In the genomic region with DNA sequence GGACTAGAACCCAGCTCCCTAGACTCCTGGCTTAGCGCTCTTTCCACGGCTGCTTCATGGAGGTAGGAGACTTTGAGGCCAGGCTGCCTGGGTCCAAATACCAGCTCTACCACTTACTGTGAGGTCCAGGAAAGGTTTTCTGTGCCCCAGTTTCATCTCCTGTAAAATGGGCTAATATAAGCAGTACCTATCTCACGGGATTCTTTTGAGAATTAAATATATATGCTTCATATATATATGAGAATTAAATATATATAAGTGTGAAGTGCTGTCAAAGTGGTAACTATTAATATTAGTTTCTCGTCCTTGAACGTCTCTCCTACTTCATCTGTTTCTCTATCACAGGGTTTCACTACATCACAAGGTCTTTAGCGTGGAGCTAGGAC, we compare ENCODE assay signal across 23 cellular contexts. TPM values are rescaled to one million over a fixed set of nuclear protein-coding genes. Genes with fewer than 3 reads are reported as not detected.
A peak's percentile ranks its signal among the peaks of the same experiment; 100 is the strongest.
DNase-seq lines count a peak whose midpoint lies in the region; ATAC-seq and TF ChIP-seq lines count a peak whose summit lies in the region.
"Had no signal": no experiment of that assay in that cellular context is flagged by ENCODE, and none has a peak within 500 bp of the region (broad histone marks: within the 10 kb centered on the region; RNA-seq: fewer than 3 reads in every experiment).

No MANE protein-coding gene starts in this region.

- H3K9ac ChIP-seq in duodenal mucosa (ENCODE audit: low read depth in 1 of 2, low read length in 2 of 2) = peak overlapping the region in 1 of 2 donors; percentile 28
- H3K9ac ChIP-seq: KMS-11 had no signal

- H3K9me3 Mint-ChIP-seq in stimulated activated naive CD8-positive, alpha-beta T cell treated with anti-CD3 and anti-CD28 coated beads, Interleukin-15, Interleukin-2, amounts not matched to agents 100 ng/mL and 50 ng/mL, for 24 hours = no peaks in the 10 kb centered on the region

- WGBS in testis, 2 donors = 89 to 90% methylated on average over 6 of the region's 6 CpGs

- H3K9me3 ChIP-seq in duodenal mucosa (ENCODE audit: control insufficient read depth in 1 of 2, low read length in 2 of 2) = no peaks in the 10 kb centered on the region
- no peaks in the 10 kb centered on the region for H3K9me3 ChIP-seq in muscle layer of duodenum (ENCODE audit: control insufficient read depth in 1 of 2, low read length in 2 of 2)
- H3K9me3 ChIP-seq in testis = no peaks in the 10 kb centered on the region
- H3K9me3 ChIP-seq: SJCRH30 had no signal

- H3K4me3 ChIP-seq in duodenal mucosa (ENCODE audit: low read depth in 1 of 2, low read length in 2 of 2) (peak overlapping the region in 1 of 2 donors; percentile 8), muscle layer of duodenum (ENCODE audit: low read depth in 1 of 2, low read length in 2 of 2) (no peak overlapping the region), testis (no peak overlapping the region)
- H3K4me3 ChIP-seq: SJCRH30 had no signal

- no peak for DNase-seq in stimulated activated naive CD8-positive, alpha-beta T cell treated with anti-CD3 and anti-CD28 coated beads, Interleukin-15, Interleukin-2, amounts not matched to agents 100 U/mL and 50 U/mL, for 24 hours
- DNase-seq in substantia nigra (lab: John Stamatoyannopoulos, UW) (no peak), testis (no peak), occipital lobe (lab: John Stamatoyannopoulos, UW) (no peak)
- DNase-seq: DMS53; GDM1; GOT3; HCEC 1CT; NCI-H1092 treated with DMSO at 0.1 percent for 48 hours; NCI-H1436 treated with DMSO at 0.1 percent for 48 hours; NCI-H2029 treated with DMSO at 0.1 percent for 48 hours; NCI-H524; NCI-H774; NK-92 treated with Interleukin-12 subunit alpha and Interleukin-12 subunit beta, amount 100 ng/mL, for 24 hours; SJCRH30 had no signal

- H3K36me3 ChIP-seq in duodenal mucosa (ENCODE audit: control insufficient read depth in 1 of 2, insufficient read depth in 2 of 2, low read length in 2 of 2) = peaks cover 64 to 86% of the 10 kb centered on the region in 2 donors
- peaks cover 69 to 87% of the 10 kb centered on the region in 2 donors for H3K36me3 ChIP-seq in muscle layer of duodenum (ENCODE audit: control insufficient read depth in 1 of 2, insufficient read depth in 2 of 2, low read length in 2 of 2)
- H3K36me3 ChIP-seq in testis (ENCODE audit: low read depth, missing control alignments) = no peaks in the 10 kb centered on the region

- H3K4me3 Mint-ChIP-seq in stimulated activated naive CD8-positive, alpha-beta T cell treated with anti-CD3 and anti-CD28 coated beads, Interleukin-15, Interleukin-2, amounts not matched to agents 100 ng/mL and 50 ng/mL, for 24 hours = no peak overlapping the region

- H3K36me3 Mint-ChIP-seq in stimulated activated naive CD8-positive, alpha-beta T cell treated with anti-CD3 and anti-CD28 coated beads, Interleukin-15, Interleukin-2, amounts not matched to agents 100 ng/mL and 50 ng/mL, for 24 hours (ENCODE audit: low read depth) = peaks cover 41% of the 10 kb centered on the region

- H3K27ac ChIP-seq in duodenal mucosa (ENCODE audit: low read depth, low read length) (peak overlapping the region; percentile 58), muscle layer of duodenum (ENCODE audit: low read length) (peak overlapping the region; percentile 14), substantia nigra (ENCODE audit: low read depth, low read length, poor library complexity, severe bottlenecking) (peak overlapping the region; percentile 84), testis (no peak overlapping the region)
- H3K27ac ChIP-seq: C4-2B, HL-60, KMS-11, SJCRH30 had no signal

- peaks cover 16% of the 10 kb centered on the region for H3K4me1 Mint-ChIP-seq in stimulated activated naive CD8-positive, alpha-beta T cell treated with anti-CD3 and anti-CD28 coated beads, Interleukin-15, Interleukin-2, amounts not matched to agents 100 ng/mL and 50 ng/mL, for 24 hours (ENCODE audit: low read depth)

- no peaks in the 10 kb centered on the region for H3K27me3 ChIP-seq in duodenal mucosa (ENCODE audit: control insufficient read depth in 1 of 2, insufficient read depth in 2 of 2, low read length in 2 of 2)
- no peaks in the 10 kb centered on the region for H3K27me3 ChIP-seq in muscle layer of duodenum (ENCODE audit: low read depth, low read length)
- no peaks in the 10 kb centered on the region for H3K27me3 ChIP-seq in testis
- H3K27me3 ChIP-seq: SJCRH30 had no signal

- TF ChIP-seq POLR2A in testis (IDR thresholded peaks at IDR 0.05) = no peak

- H3K27ac Mint-ChIP-seq in stimulated activated naive CD8-positive, alpha-beta T cell treated with anti-CD3 and anti-CD28 coated beads, Interleukin-15, Interleukin-2, amounts not matched to agents 100 ng/mL and 50 ng/mL, for 24 hours = peak overlapping the region; percentile 60

- intact Hi-C loops in testis (cut with DNase I; ENCODE audit: low total_unique reads) = no loop called here

- H3K27me3 Mint-ChIP-seq in stimulated activated naive CD8-positive, alpha-beta T cell treated with anti-CD3 and anti-CD28 coated beads, Interleukin-15, Interleukin-2, amounts not matched to agents 100 ng/mL and 50 ng/mL, for 24 hours = no peaks in the 10 kb centered on the region

- no peak for ATAC-seq in stimulated activated naive CD8-positive, alpha-beta T cell treated with anti-CD3 and anti-CD28 coated beads, Interleukin-15, Interleukin-2, amounts not matched to agents 100 U/mL and 50 U/mL, for 24 hours
- no peak for ATAC-seq in GM19397 (IDR thresholded peaks at IDR 0.05; ENCODE audit: unreplicated experiment)

- H3K4me1 ChIP-seq in duodenal mucosa (ENCODE audit: control insufficient read depth in 1 of 2, insufficient read depth in 2 of 2, low read length in 2 of 2) (peaks cover 16 to 19% of the 10 kb centered on the region in 2 donors), muscle layer of duodenum (ENCODE audit: control insufficient read depth in 1 of 2, insufficient read depth in 2 of 2, low read length in 2 of 2) (peaks cover 0 to 4% of the 10 kb centered on the region in 2 donors), testis (peaks cover 4% of the 10 kb centered on the region)

- no peak for TF ChIP-seq CTCF in testis (IDR thresholded peaks at IDR 0.05)

RNA-seq across cellular contexts. Expression of a gene that starts 10.2 kb away (rescaled TPM):
- 10 to 100 TPM in 1 of 2 donors, 1 to 10 TPM in 1; 8.7 to 18.3 TPM for total RNA-seq in testis
- 14.0 TPM for polyA plus RNA-seq in testis (ENCODE audit: insufficient read depth, low read depth, low replicate concordance)
- 3.1 TPM for total RNA-seq in occipital lobe

RNA-seq across cellular contexts. Expression of a gene that starts 12.1 kb away (rescaled TPM):
- total RNA-seq in testis (10 to 100 TPM; 77.0 to 85.9 TPM), occipital lobe (48.2 TPM)
- 108 TPM for polyA plus RNA-seq in testis (ENCODE audit: insufficient read depth, low read depth, low replicate concordance)

RNA-seq across cellular contexts. Expression of a gene that starts 15.6 kb away (rescaled TPM):
- total RNA-seq in testis (not detected), occipital lobe (not detected)
- 0.41 TPM for polyA plus RNA-seq in testis (ENCODE audit: insufficient read depth, low read depth, low replicate concordance)
- total RNA-seq: HT-29, SJCRH30 had no signal

RNA-seq across cellular contexts. Expression of a gene that starts 21.3 kb away (rescaled TPM):
- total RNA-seq in testis = 10 to 100 TPM; 14.0 to 15.9 TPM
- 16.3 TPM for polyA plus RNA-seq in testis (ENCODE audit: insufficient read depth, low read depth, low replicate concordance)
- total RNA-seq in occipital lobe = 3.4 TPM

RNA-seq across cellular contexts. Expression of a gene that starts 24.1 kb away (rescaled TPM):
- total RNA-seq in testis (not detected), occipital lobe (not detected)
- polyA plus RNA-seq in testis (ENCODE audit: insufficient read depth, low read depth, low replicate concordance) = not detected
- total RNA-seq: HT-29, SJCRH30 had no signal

Comparison
In these comparisons a context has a peak if more than half of its experiments do, and no peak if none do; other contexts are left out.
1. H3K27ac ChIP-seq: peak in duodenal mucosa (single experiment), muscle layer of duodenum (single experiment) and substantia nigra (single experiment); none in testis (0 of 2).